Comparison of ENCODE assay signal across 8 cellular contexts in genomic region chrX:41265615-41266014, GRCh38.
DNase-seq lines count a peak whose midpoint lies in the region; ATAC-seq and TF ChIP-seq lines count a peak whose summit lies in the region.

No MANE protein-coding gene starts in this region.

- ATAC-seq in natural killer cell treated with Interleukin-12 subunit alpha and Interleukin-12 subunit beta and Interleukin-15 and Interleukin-18, amount 100 ng/mL, for 72 hours, result peak; percentile 83 to 97
- no peak for ATAC-seq in HG03460 (IDR thresholded peaks at IDR 0.05; ENCODE audit: unreplicated experiment)

- no peak overlapping the region for H3K27ac Mint-ChIP-seq in natural killer cell treated with Interleukin-12 subunit alpha and Interleukin-12 subunit beta and Interleukin-15 and Interleukin-18, amount 100 ng/mL, for 72 hours
- H3K27ac Mint-ChIP-seq in nephron progenitor cell, result no peak overlapping the region
- H3K27ac Mint-ChIP-seq in osteocyte (ENCODE audit: unreplicated experiment), result no peak overlapping the region

- no peaks in the 10 kb centered on the region for H3K9me3 Mint-ChIP-seq in natural killer cell treated with Interleukin-12 subunit alpha and Interleukin-12 subunit beta and Interleukin-15 and Interleukin-18, amount 100 ng/mL, for 72 hours
- H3K9me3 Mint-ChIP-seq in nephron progenitor cell, result peaks cover 43% of the 10 kb centered on the region
- no peaks in the 10 kb centered on the region for H3K9me3 Mint-ChIP-seq in osteocyte (ENCODE audit: unreplicated experiment)

- DNase-seq in Ammon's horn (ENCODE audit: low spot score), result peak; percentile 51
- DNase-seq in RPMI7951 (ENCODE audit: low read depth), result peak; percentile 87
- peak in 35 of 58 donors; percentile 0 to 42 (median 5) for DNase-seq in anterior cingulate cortex (lab: John Stamatoyannopoulos, UW)
- DNase-seq in natural killer cell treated with Interleukin-12 subunit alpha and Interleukin-12 subunit beta and Interleukin-15 and Interleukin-18, amount 100 ng/mL, for 72 hours (ENCODE audit: low spot score), result no peak
- no peak for DNase-seq in MV-4-11 (lab: John Stamatoyannopoulos, UW)
- DNase-seq in nephron progenitor cell, result no peak
- DNase-seq in osteocyte (ENCODE audit: extremely low spot score, unreplicated experiment), result no peak

- H3K4me1 Mint-ChIP-seq in natural killer cell treated with Interleukin-12 subunit alpha and Interleukin-12 subunit beta and Interleukin-15 and Interleukin-18, amount 100 ng/mL, for 72 hours (ENCODE audit: low read depth in 2 of 2), result no peaks in the 10 kb centered on the region
- peaks cover 4% of the 10 kb centered on the region for H3K4me1 Mint-ChIP-seq in nephron progenitor cell
- no peaks in the 10 kb centered on the region for H3K4me1 Mint-ChIP-seq in osteocyte (ENCODE audit: unreplicated experiment)

- peaks cover 0 to 2% of the 10 kb centered on the region in 2 donors for H3K27me3 Mint-ChIP-seq in natural killer cell treated with Interleukin-12 subunit alpha and Interleukin-12 subunit beta and Interleukin-15 and Interleukin-18, amount 100 ng/mL, for 72 hours
- H3K27me3 Mint-ChIP-seq in nephron progenitor cell (ENCODE audit: low read depth, poor library complexity) (peaks cover 3% of the 10 kb centered on the region), osteocyte (ENCODE audit: unreplicated experiment) (no peaks in the 10 kb centered on the region)

- peak overlapping the region; percentile 15 for H3K4me3 Mint-ChIP-seq in natural killer cell treated with Interleukin-12 subunit alpha and Interleukin-12 subunit beta and Interleukin-15 and Interleukin-18, amount 100 ng/mL, for 72 hours
- H3K4me3 Mint-ChIP-seq in nephron progenitor cell (no peak overlapping the region), osteocyte (ENCODE audit: unreplicated experiment) (no peak overlapping the region)

- no peak for TF ChIP-seq CTCF in nephron progenitor cell (IDR thresholded peaks at IDR 0.05)
- TF ChIP-seq CTCF in osteocyte (IDR thresholded peaks at IDR 0.05), result no peak

- H3K36me3 Mint-ChIP-seq in natural killer cell treated with Interleukin-12 subunit alpha and Interleukin-12 subunit beta and Interleukin-15 and Interleukin-18, amount 100 ng/mL, for 72 hours, result no peaks in the 10 kb centered on the region
- H3K36me3 Mint-ChIP-seq in nephron progenitor cell (ENCODE audit: low read depth) (no peaks in the 10 kb centered on the region), osteocyte (ENCODE audit: unreplicated experiment) (no peaks in the 10 kb centered on the region)

Comparison
In these comparisons a context has a peak if more than half of its experiments do, and no peak if none do; other contexts are left out.
1. DNase-seq: peak in Ammon's horn (single experiment), RPMI7951 (single experiment) and anterior cingulate cortex (35 of 58); none in natural killer cell treated with Interleukin-12 subunit alpha and Interleukin-12 subunit beta and Interleukin-15 and Interleukin-18, amount 100 ng/mL, for 72 hours (single experiment), MV-4-11 (single experiment), nephron progenitor cell (single experiment) and osteocyte (single experiment).